9 cellular contexts compared by ENCODE assay signal in the genomic region with DNA sequence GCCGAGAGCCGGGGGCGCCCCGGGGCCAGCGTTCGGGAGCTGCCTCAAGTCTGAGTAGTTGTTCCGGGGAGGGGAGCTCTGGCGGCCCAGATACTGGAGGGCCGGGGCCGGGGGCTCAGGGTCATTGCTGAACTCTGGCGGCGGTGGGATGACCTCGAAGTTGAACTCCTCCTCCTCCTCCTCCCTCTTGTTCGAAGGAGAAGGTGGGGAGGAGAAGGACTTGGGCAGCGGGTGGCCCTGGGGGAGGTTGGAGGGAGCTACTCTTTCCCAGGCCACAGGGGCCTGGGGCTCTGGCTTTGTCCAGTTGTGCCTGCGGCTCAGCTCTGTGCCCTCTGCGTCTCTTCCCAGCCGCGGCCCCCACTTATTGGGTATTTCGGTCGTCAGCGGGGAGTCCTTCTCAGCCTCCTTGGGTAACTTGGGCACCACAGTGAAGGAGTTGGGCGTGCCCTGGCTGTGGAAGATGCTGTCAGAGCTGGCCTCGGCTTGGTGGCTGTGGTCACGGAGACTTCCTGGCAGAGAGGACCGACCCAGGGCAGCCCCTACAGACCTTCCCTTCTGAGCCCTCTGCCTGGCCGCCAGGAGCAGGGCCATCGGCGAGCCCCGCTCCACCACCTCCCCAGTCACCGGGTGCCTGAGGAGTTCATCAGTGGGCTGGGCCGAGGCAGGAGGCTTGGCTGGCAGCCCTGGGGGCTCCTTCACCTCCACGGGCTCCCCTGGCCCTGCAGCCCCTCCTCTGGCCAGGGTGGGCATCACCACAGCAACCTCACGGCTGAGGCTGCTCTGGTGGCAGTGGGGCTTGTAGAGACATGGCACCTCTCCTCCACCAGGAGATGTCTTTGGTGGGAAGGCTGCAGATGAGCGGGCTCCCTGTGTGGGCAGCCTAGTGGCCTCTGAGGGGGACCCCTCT. TPM values are rescaled to one million over a fixed set of nuclear protein-coding genes. Genes with fewer than 3 reads are reported as not detected.
A peak's percentile ranks its signal among the peaks of the same experiment; 100 is the strongest.
DNase-seq lines count a peak whose midpoint lies in the region; ATAC-seq and TF ChIP-seq lines count a peak whose summit lies in the region.
"Had no signal": no experiment of that assay in that cellular context is flagged by ENCODE, and none has a peak within 500 bp of the region (broad histone marks: within the 10 kb centered on the region; RNA-seq: fewer than 3 reads in every experiment).

No MANE protein-coding gene starts in this region.

- no peaks in the 10 kb centered on the region for H3K4me1 ChIP-seq in A673 (ENCODE audit: insufficient read depth, low read length, poor library complexity, severe bottlenecking)
- peaks cover 37% of the 10 kb centered on the region for H3K4me1 ChIP-seq in lower lobe of right lung

- H3K9me3 Mint-ChIP-seq in activated T-helper 1 cell treated with anti-CD3 and anti-CD28 coated beads, Interleukin-12 subunit alpha, Interleukin-12 subunit beta, Interleukin-2, Interleukin-4 antibody, amounts not matched to agents 30 ng/mL and 10 ng/mL and 1 ng/mL, durations not matched to agents 14 hours and 24 hours and 36 hours = no peaks in the 10 kb centered on the region

- POLR2A ChIA-PET in A673 (lab: Charles Lee; ENCODE audit: low non-redundant PET) = no interaction called here

- H3K27ac ChIP-seq in A673 (ENCODE audit: low read depth, low read length, poor library complexity, severe bottlenecking) (peak overlapping the region; percentile 43), lower lobe of right lung (peak overlapping the region; percentile 76)

- no peak overlapping the region for H3K27ac Mint-ChIP-seq in activated T-helper 1 cell treated with anti-CD3 and anti-CD28 coated beads, Interleukin-12 subunit alpha, Interleukin-12 subunit beta, Interleukin-2, Interleukin-4 antibody, amounts not matched to agents 30 ng/mL and 10 ng/mL and 1 ng/mL, durations not matched to agents 14 hours and 24 hours and 36 hours

- peak overlapping the region; percentile 52 for H3K4me3 ChIP-seq in A673 (ENCODE audit: low read depth, low read length, poor library complexity, severe bottlenecking)
- H3K4me3 ChIP-seq in lower lobe of right lung = peak overlapping the region; percentile 57

- H3K4me3 Mint-ChIP-seq in activated T-helper 1 cell treated with anti-CD3 and anti-CD28 coated beads, Interleukin-12 subunit alpha, Interleukin-12 subunit beta, Interleukin-2, Interleukin-4 antibody, amounts not matched to agents 30 ng/mL and 10 ng/mL and 1 ng/mL, durations not matched to agents 14 hours and 24 hours and 36 hours = peak overlapping the region; percentile 54

- intact Hi-C loops in A673 (cut with micrococcal nuclease; ENCODE audit: unreplicated experiment) = no loop called here
- intact Hi-C loops in activated T-helper 1 cell treated with anti-CD3 and anti-CD28 coated beads, Interleukin-12 subunit alpha, Interleukin-12 subunit beta, Interleukin-2, Interleukin-4 antibody, amounts not matched to agents 30 ng/mL and 10 ng/mL and 1 ng/mL, durations not matched to agents 14 hours and 24 hours and 36 hours (cut with micrococcal nuclease) = loop anchor here (1.0 to 2.0 kb wide), 4 partner anchors 30 to 318 kb away; a partner anchor contains a TSS
- intact Hi-C loops in lower lobe of right lung (cut with DNase I) = no loop called here

- CTCF ChIA-PET in A673 (lab: Charles Lee) = interaction anchor here (0.6 to 0.8 kb wide), 2 partner anchors 109 to 184 kb away, joined by 3 to 5 read pairs; no protein-coding TSS in a partner anchor

- peaks cover 1% of the 10 kb centered on the region for H3K27me3 Mint-ChIP-seq in activated T-helper 1 cell treated with anti-CD3 and anti-CD28 coated beads, Interleukin-12 subunit alpha, Interleukin-12 subunit beta, Interleukin-2, Interleukin-4 antibody, amounts not matched to agents 30 ng/mL and 10 ng/mL and 1 ng/mL, durations not matched to agents 14 hours and 24 hours and 36 hours (ENCODE audit: insufficient read depth)

- DNase-seq in A673 (ENCODE audit: low spot score) = no peak
- DNase-seq in activated T-helper 1 cell treated with anti-CD3 and anti-CD28 coated beads, Interleukin-12 subunit alpha, Interleukin-12 subunit beta, Interleukin-2, Interleukin-4 antibody, amounts not matched to agents 30 ng/mL and 10 ng/mL and 1 ng/mL, durations not matched to agents 14 hours and 24 hours and 36 hours (ENCODE audit: low spot score) = no peak
- no peak for DNase-seq in lower lobe of right lung
- DNase-seq in NCI-H1436 treated with DMSO at 0.1 percent for 48 hours (lab: John Stamatoyannopoulos, UW) = no peak
- no peak for DNase-seq in NCI-H510A (lab: John Stamatoyannopoulos, UW)
- DNase-seq: NCI-H526 had no signal

- no peak for TF ChIP-seq CTCF in A673 (conservative IDR thresholded peaks at IDR 0.05; ENCODE audit: low read depth, low read length)
- no peak for TF ChIP-seq CTCF in lower lobe of right lung (IDR thresholded peaks at IDR 0.05)

- BruUV-seq in A673 (replicated peaks; lab: Mats Ljungman, UMichigan) = no TSS peak

- H3K27me3 ChIP-seq in A673 (replicated peaks; ENCODE audit: insufficient read depth, low read depth, low read length, poor library complexity) = no peaks in the 10 kb centered on the region
- H3K27me3 ChIP-seq in lower lobe of right lung (ENCODE audit: low read depth) = no peaks in the 10 kb centered on the region

- H3K4me1 Mint-ChIP-seq in activated T-helper 1 cell treated with anti-CD3 and anti-CD28 coated beads, Interleukin-12 subunit alpha, Interleukin-12 subunit beta, Interleukin-2, Interleukin-4 antibody, amounts not matched to agents 30 ng/mL and 10 ng/mL and 1 ng/mL, durations not matched to agents 14 hours and 24 hours and 36 hours (ENCODE audit: low read depth) = peaks cover 33% of the 10 kb centered on the region

- H3K9me3 ChIP-seq in A673 (ENCODE audit: low read depth, low read length, poor library complexity, severe bottlenecking) (no peaks in the 10 kb centered on the region), lower lobe of right lung (no peaks in the 10 kb centered on the region)

- peak; percentile 14 for ATAC-seq in HG02588 (IDR thresholded peaks at IDR 0.05; ENCODE audit: unreplicated experiment)
- ATAC-seq in lower lobe of right lung = no peak
- no peak for ATAC-seq in GM21619 (IDR thresholded peaks at IDR 0.05; ENCODE audit: unreplicated experiment)
- ATAC-seq in GM18861 (IDR thresholded peaks at IDR 0.05; ENCODE audit: unreplicated experiment) = no peak

- no peaks in the 10 kb centered on the region for H3K36me3 Mint-ChIP-seq in activated T-helper 1 cell treated with anti-CD3 and anti-CD28 coated beads, Interleukin-12 subunit alpha, Interleukin-12 subunit beta, Interleukin-2, Interleukin-4 antibody, amounts not matched to agents 30 ng/mL and 10 ng/mL and 1 ng/mL, durations not matched to agents 14 hours and 24 hours and 36 hours (ENCODE audit: low read depth)

- H3K36me3 ChIP-seq in A673 (ENCODE audit: insufficient read depth, low read length, poor library complexity, severe bottlenecking) = no peaks in the 10 kb centered on the region
- peaks cover 3% of the 10 kb centered on the region for H3K36me3 ChIP-seq in lower lobe of right lung

RNA-seq across cellular contexts. Expression of a gene that starts 37.4 kb away (rescaled TPM):
- total RNA-seq in A673 (2021) = 0.04 and 0.15 TPM in 2 replicates
- total RNA-seq in activated T-helper 1 cell treated with anti-CD3 and anti-CD28 coated beads, Interleukin-12 subunit alpha, Interleukin-12 subunit beta, Interleukin-2, Interleukin-4 antibody, amounts not matched to agents 30 ng/mL and 10 ng/mL and 1 ng/mL, durations not matched to agents 14 hours and 24 hours and 36 hours = 0.18 and 0.20 TPM in 2 replicates
- total RNA-seq in lower lobe of right lung = 13.5 TPM

RNA-seq across cellular contexts. Expression of a gene that starts 54.7 kb away (rescaled TPM):
- total RNA-seq in A673 (2021) = 22.5 and 26.0 TPM in 2 replicates
- total RNA-seq in activated T-helper 1 cell treated with anti-CD3 and anti-CD28 coated beads, Interleukin-12 subunit alpha, Interleukin-12 subunit beta, Interleukin-2, Interleukin-4 antibody, amounts not matched to agents 30 ng/mL and 10 ng/mL and 1 ng/mL, durations not matched to agents 14 hours and 24 hours and 36 hours = 36.7 and 38.3 TPM in 2 replicates
- total RNA-seq in lower lobe of right lung = 35.1 TPM

Comparison
In these comparisons a context has a peak if more than half of its experiments do, and no peak if none do; other contexts are left out.
1. RNA of a gene that starts 37.4 kb away (total RNA-seq): 13.5 TPM in lower lobe of right lung (single experiment); 0.18 to 0.20 TPM in activated T-helper 1 cell treated with anti-CD3 and anti-CD28 coated beads, Interleukin-12 subunit alpha, Interleukin-12 subunit beta, Interleukin-2, Interleukin-4 antibody, amounts not matched to agents 30 ng/mL and 10 ng/mL and 1 ng/mL, durations not matched to agents 14 hours and 24 hours and 36 hours and 0.04 to 0.15 TPM in A673; every median in the first group is over 10 times any median in the second.